Comparison of ENCODE assay signal across 8 cellular contexts in genomic region chr7:108181073-108181985, GRCh38. TPM values are rescaled to one million over a fixed set of nuclear protein-coding genes. Genes with fewer than 3 reads are reported as not detected.
A peak's percentile ranks its signal among the peaks of the same experiment; 100 is the strongest.
DNase-seq lines count a peak whose midpoint lies in the region; ATAC-seq and TF ChIP-seq lines count a peak whose summit lies in the region.

No MANE protein-coding gene starts in this region.

- no peak overlapping the region for H3K27ac ChIP-seq in endodermal cell (ENCODE audit: low read depth, low read length)
- no peak overlapping the region for H3K27ac ChIP-seq in mesendoderm (ENCODE audit: low read depth, low read length)

- no peak overlapping the region for H4K8ac ChIP-seq in mesendoderm (ENCODE audit: low read depth, low read length)

- DNase-seq in Right ventricle myocardium superior = no peak
- DNase-seq in Right ventricle myocardium inferior (ENCODE audit: missing footprints) = no peak
- peak; percentile 84 for DNase-seq in KBM-7
- peak; percentile 64 for DNase-seq in OCI-M1 (lab: John Stamatoyannopoulos, UW)
- DNase-seq in endodermal cell = peak; percentile 71
- peak; percentile 66 for DNase-seq in mesendoderm
- no peak for DNase-seq in activated naive CD8-positive, alpha-beta T cell treated with anti-CD3 and anti-CD28 coated beads for 36 hours

- ATAC-seq in Right ventricle myocardium superior (ENCODE audit: poor library complexity) (peak; percentile 73), Right ventricle myocardium inferior (no peak), HG03520 (IDR thresholded peaks at IDR 0.05; ENCODE audit: unreplicated experiment) (no peak)

- H3K56ac ChIP-seq in mesendoderm (ENCODE audit: low read length) = no peak overlapping the region

- H3K4me1 ChIP-seq in endodermal cell (ENCODE audit: control insufficient read depth, insufficient read depth, low read length) (no peaks in the 10 kb centered on the region), mesendoderm (ENCODE audit: control insufficient read depth, low read depth, low read length) (no peaks in the 10 kb centered on the region)

- H2BK5ac ChIP-seq in mesendoderm (ENCODE audit: low read length) = no peak overlapping the region

- peaks cover 4% of the 10 kb centered on the region for H3K4me1 Mint-ChIP-seq in endodermal cell
- peaks cover 1% of the 10 kb centered on the region for H3K4me1 Mint-ChIP-seq in activated naive CD8-positive, alpha-beta T cell treated with anti-CD3 and anti-CD28 coated beads for 36 hours

- no peaks in the 10 kb centered on the region for H3K27me3 ChIP-seq in endodermal cell (ENCODE audit: control insufficient read depth, insufficient read depth, low read length, poor library complexity, severe bottlenecking)
- no peaks in the 10 kb centered on the region for H3K27me3 ChIP-seq in mesendoderm (ENCODE audit: insufficient read depth, low read length, poor library complexity)

- H3K27me3 Mint-ChIP-seq in endodermal cell (ENCODE audit: insufficient read depth) = no peaks in the 10 kb centered on the region
- H3K27me3 Mint-ChIP-seq in activated naive CD8-positive, alpha-beta T cell treated with anti-CD3 and anti-CD28 coated beads for 36 hours = no peaks in the 10 kb centered on the region

- in situ Hi-C loops in KBM-7 (cut with MboI; ENCODE audit: low pct_unique_long_range_greater_than_20kb, low sequenced_read_pairs) = loop anchor here (25.0 kb wide), 1 partner anchor 281 kb away; the partner anchor contains the start of gene NRCAM

- H4K5ac ChIP-seq in mesendoderm (ENCODE audit: low read length) = no peak overlapping the region

- no peaks in the 10 kb centered on the region for H3K79me1 ChIP-seq in mesendoderm (ENCODE audit: low read length)

- H2AK5ac ChIP-seq in mesendoderm (ENCODE audit: low read length) = no peak overlapping the region

- H3K18ac ChIP-seq in mesendoderm (ENCODE audit: low read length) = no peak overlapping the region

- H3K4me3 ChIP-seq in endodermal cell (ENCODE audit: low read length) (no peak overlapping the region), mesendoderm (ENCODE audit: low read length) (no peak overlapping the region)

- H3K79me2 ChIP-seq in mesendoderm (ENCODE audit: control insufficient read depth, insufficient read depth, low read length) = no peaks in the 10 kb centered on the region

- no peaks in the 10 kb centered on the region for H3K9me3 ChIP-seq in endodermal cell (ENCODE audit: control insufficient read depth, low read length)

- no peak overlapping the region for H3K4me3 Mint-ChIP-seq in endodermal cell
- H3K4me3 Mint-ChIP-seq in activated naive CD8-positive, alpha-beta T cell treated with anti-CD3 and anti-CD28 coated beads for 36 hours = no peak overlapping the region

- H3K9ac ChIP-seq in endodermal cell (ENCODE audit: extremely low read depth, low read length, poor library complexity, severe bottlenecking) (no peak overlapping the region), mesendoderm (ENCODE audit: low read length) (no peak overlapping the region)

- H3K36me3 ChIP-seq in endodermal cell (ENCODE audit: control insufficient read depth, insufficient read depth, low read length) (peaks cover 11% of the 10 kb centered on the region), mesendoderm (ENCODE audit: control insufficient read depth, insufficient read depth, low read length) (no peaks in the 10 kb centered on the region)

- TF ChIP-seq CTCF in endodermal cell (conservative IDR thresholded peaks at IDR 0.05) = peak; percentile 90

- H3K27ac Mint-ChIP-seq in endodermal cell = no peak overlapping the region
- H3K27ac Mint-ChIP-seq in activated naive CD8-positive, alpha-beta T cell treated with anti-CD3 and anti-CD28 coated beads for 36 hours = no peak overlapping the region

- no peak overlapping the region for H2BK15ac ChIP-seq in mesendoderm (replicated peaks; ENCODE audit: low read depth)

- H3K36me3 Mint-ChIP-seq in endodermal cell (ENCODE audit: low read depth) = peaks cover 14% of the 10 kb centered on the region
- H3K36me3 Mint-ChIP-seq in activated naive CD8-positive, alpha-beta T cell treated with anti-CD3 and anti-CD28 coated beads for 36 hours = no peaks in the 10 kb centered on the region

- H3K9me3 Mint-ChIP-seq in endodermal cell = no peaks in the 10 kb centered on the region
- H3K9me3 Mint-ChIP-seq in activated naive CD8-positive, alpha-beta T cell treated with anti-CD3 and anti-CD28 coated beads for 36 hours = no peaks in the 10 kb centered on the region

- intact Hi-C loops in Right ventricle myocardium superior (cut with DNase I) (loop anchor here (10.0 kb wide), 2 partner anchors 273 to 313 kb away; partner anchors contain the start of gene NRCAM), Right ventricle myocardium inferior (cut with DNase I) (loop anchor here (2.0 kb wide), 2 partner anchors 279 to 315 kb away; no protein-coding TSS in a partner anchor)

- 72 to 93% methylated on average over 3 to 8 of the region's 8 CpGs for WGBS in endodermal cell (ENCODE audit: insufficient coverage in 1 of 2, insufficient read length in 1 of 2), 2 experiments
- WGBS in mesendoderm (ENCODE audit: extremely low coverage, insufficient coverage, low lambda C conversion rate) = no CpG with 5 or more reads among the region's 8 CpGs

- H3K23ac ChIP-seq in mesendoderm (ENCODE audit: low read length) = no peak overlapping the region

- no peak overlapping the region for H3K4me2 ChIP-seq in mesendoderm (ENCODE audit: low read length)

- no peak overlapping the region for H2BK120ac ChIP-seq in mesendoderm (ENCODE audit: low read depth, low read length)

- no peak overlapping the region for H3K4ac ChIP-seq in mesendoderm (ENCODE audit: low read depth, low read length)

RNA-seq across cellular contexts. Expression of gene LAMB4, which starts 51.2 kb away (rescaled TPM):
- total RNA-seq in Right ventricle myocardium superior (0.30 TPM), Right ventricle myocardium inferior (0.19 TPM), endodermal cell (not detected)
- polyA plus RNA-seq in endodermal cell (2013, experiment 1 of 2) = not detected
- polyA plus RNA-seq in endodermal cell (2013, experiment 2 of 2) = not detected
- polyA plus RNA-seq in mesendoderm (2013, experiment 1 of 2) = 0.01 TPM
- 0.01 TPM for polyA plus RNA-seq in mesendoderm (2013, experiment 2 of 2)
- under 1 TPM; 0.40 to 0.45 TPM for total RNA-seq in activated naive CD8-positive, alpha-beta T cell treated with anti-CD3 and anti-CD28 coated beads for 36 hours

Comparison
In these comparisons a context has a peak if more than half of its experiments do, and no peak if none do; other contexts are left out.
1. DNase-seq: peak in KBM-7 (single experiment), OCI-M1 (single experiment), endodermal cell (single experiment) and mesendoderm (single experiment); none in Right ventricle myocardium superior (single experiment), Right ventricle myocardium inferior (single experiment) and activated naive CD8-positive, alpha-beta T cell treated with anti-CD3 and anti-CD28 coated beads for 36 hours (single experiment).